ENCODE assay signal across 1 cellular context in the genomic region with DNA sequence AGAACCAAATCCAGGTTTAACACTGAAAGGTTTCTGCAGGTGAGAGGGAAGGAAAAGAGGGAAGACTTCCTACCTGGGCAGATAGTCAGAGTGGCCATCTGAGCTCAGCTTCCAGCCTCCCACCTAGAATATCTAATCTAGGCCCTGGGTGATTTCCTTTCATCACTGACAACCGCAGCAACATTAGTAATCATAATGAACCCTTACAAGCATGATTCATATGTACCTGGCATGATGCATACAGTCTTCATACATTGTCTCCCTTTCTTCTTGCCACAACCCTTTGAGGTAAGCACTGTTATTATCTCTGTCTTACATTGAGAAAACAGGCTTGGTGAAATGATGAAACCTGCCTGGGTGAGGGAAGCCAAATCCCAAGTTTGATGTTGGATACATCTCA.
TF ChIP-seq lines count a peak whose summit lies in the region.

No MANE protein-coding gene starts in this region.

TF ChIP-seq in liver, 16 proteins besides CTCF, POLR2A, EP300 and RAD21 (continued from another document):
- TF ChIP-seq, protein P1, sequence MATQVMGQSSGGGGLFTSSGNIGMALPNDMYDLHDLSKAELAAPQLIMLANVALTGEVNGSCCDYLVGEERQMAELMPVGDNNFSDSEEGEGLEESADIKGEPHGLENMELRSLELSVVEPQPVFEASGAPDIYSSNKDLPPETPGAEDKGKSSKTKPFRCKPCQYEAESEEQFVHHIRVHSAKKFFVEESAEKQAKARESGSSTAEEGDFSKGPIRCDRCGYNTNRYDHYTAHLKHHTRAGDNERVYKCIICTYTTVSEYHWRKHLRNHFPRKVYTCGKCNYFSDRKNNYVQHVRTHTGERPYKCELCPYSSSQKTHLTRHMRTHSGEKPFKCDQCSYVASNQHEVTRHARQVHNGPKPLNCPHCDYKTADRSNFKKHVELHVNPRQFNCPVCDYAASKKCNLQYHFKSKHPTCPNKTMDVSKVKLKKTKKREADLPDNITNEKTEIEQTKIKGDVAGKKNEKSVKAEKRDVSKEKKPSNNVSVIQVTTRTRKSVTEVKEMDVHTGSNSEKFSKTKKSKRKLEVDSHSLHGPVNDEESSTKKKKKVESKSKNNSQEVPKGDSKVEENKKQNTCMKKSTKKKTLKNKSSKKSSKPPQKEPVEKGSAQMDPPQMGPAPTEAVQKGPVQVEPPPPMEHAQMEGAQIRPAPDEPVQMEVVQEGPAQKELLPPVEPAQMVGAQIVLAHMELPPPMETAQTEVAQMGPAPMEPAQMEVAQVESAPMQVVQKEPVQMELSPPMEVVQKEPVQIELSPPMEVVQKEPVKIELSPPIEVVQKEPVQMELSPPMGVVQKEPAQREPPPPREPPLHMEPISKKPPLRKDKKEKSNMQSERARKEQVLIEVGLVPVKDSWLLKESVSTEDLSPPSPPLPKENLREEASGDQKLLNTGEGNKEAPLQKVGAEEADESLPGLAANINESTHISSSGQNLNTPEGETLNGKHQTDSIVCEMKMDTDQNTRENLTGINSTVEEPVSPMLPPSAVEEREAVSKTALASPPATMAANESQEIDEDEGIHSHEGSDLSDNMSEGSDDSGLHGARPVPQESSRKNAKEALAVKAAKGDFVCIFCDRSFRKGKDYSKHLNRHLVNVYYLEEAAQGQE (IDR thresholded peaks at IDR 0.05): no peak
- TF ChIP-seq GABPA (IDR thresholded peaks at IDR 0.05 in 1 of 2, conservative IDR thresholded peaks at IDR 0.05 in 1 of 2): no peak
- no peak for TF ChIP-seq RXRA (IDR thresholded peaks at IDR 0.05)
- TF ChIP-seq FOXA1 (IDR thresholded peaks at IDR 0.05): no peak
- TF ChIP-seq FOXA2 (IDR thresholded peaks at IDR 0.05): no peak
TF ChIP-seq in liver: peak in this region for 0.
